Comparison of ENCODE assay signal across 22 cellular contexts in genomic region chr9:85041737-85042136, GRCh38.
DNase-seq lines count a peak whose midpoint lies in the region; ATAC-seq and TF ChIP-seq lines count a peak whose summit lies in the region.
"Had no signal": no experiment of that assay in that cellular context is flagged by ENCODE, and none has a peak within 500 bp of the region (broad histone marks: within the 10 kb centered on the region; RNA-seq: fewer than 3 reads in every experiment).

No MANE protein-coding gene starts in this region.

- H3K79me2 ChIP-seq in smooth muscle cell (ENCODE audit: low read depth): no peaks in the 10 kb centered on the region

- H3K9me3 ChIP-seq in smooth muscle cell (replicated peaks; ENCODE audit: low read depth) (no peaks in the 10 kb centered on the region), gastroesophageal sphincter (no peaks in the 10 kb centered on the region)
- H3K9me3 ChIP-seq: BE2C had no signal

- no peaks in the 10 kb centered on the region for H3K36me3 Mint-ChIP-seq in activated T-cell treated with anti-CD3 and anti-CD28 coated beads, Interleukin-2, amount 50 U/mL, for 24 hours (ENCODE audit: low read depth)
- H3K36me3 Mint-ChIP-seq: CD4-positive, CD25-positive, alpha-beta regulatory T cell had no signal

- H3F3A ChIP-seq in smooth muscle cell (ENCODE audit: low read depth): no peaks in the 10 kb centered on the region

- in situ Hi-C loops in SK-MEL-5 (cut with HindIII; ENCODE audit: low pct_unique_long_range_greater_than_20kb, low sequenced_read_pairs): no loop called here

- no peaks in the 10 kb centered on the region for H4K20me1 ChIP-seq in smooth muscle cell (ENCODE audit: low read depth)

- no peaks in the 10 kb centered on the region for H3K4me1 ChIP-seq in smooth muscle cell (ENCODE audit: low read depth)
- no peaks in the 10 kb centered on the region for H3K4me1 ChIP-seq in gastroesophageal sphincter
- H3K4me1 ChIP-seq: BE2C had no signal

- TF ChIP-seq CTCF in smooth muscle cell (IDR thresholded peaks at IDR 0.05; ENCODE audit: borderline replicate concordance, insufficient read depth, poor library complexity, severe bottlenecking) (no peak), gastroesophageal sphincter (IDR thresholded peaks at IDR 0.05) (no peak)

- WGBS in smooth muscle cell (ENCODE audit: low lambda C conversion rate): 95% methylated on average over 1 of the region's 1 CpG
- 50 to 100% methylated on average over 1 of the region's 1 CpG for WGBS in gastroesophageal sphincter (ENCODE audit: low coverage in 1 of 2), 2 donors

- H3K4me3 ChIP-seq in smooth muscle cell (no peak overlapping the region), gastroesophageal sphincter (no peak overlapping the region)
- H3K4me3 ChIP-seq: PC-9 had no signal

- TF ChIP-seq POLR2A in gastroesophageal sphincter (IDR thresholded peaks at IDR 0.05): no peak

- DNase-seq in NCI-H748 (lab: John Stamatoyannopoulos, UW; ENCODE audit: unreplicated experiment): peak; percentile 13
- no peak for DNase-seq in NCI-H748 treated with DMSO at 0.1 percent for 48 hours (lab: John Stamatoyannopoulos, UW)
- DNase-seq in SK-MEL-5 (ENCODE audit: low read depth, low spot score): peak; percentile 8
- peak in 14 of 49 donors; percentile 7 to 28 (median 14) for DNase-seq in substantia nigra (lab: John Stamatoyannopoulos, UW)
- DNase-seq in smooth muscle cell (lab: John Stamatoyannopoulos, UW; ENCODE audit: unreplicated experiment): no peak
- no peak for DNase-seq in activated T-cell treated with anti-CD3 and anti-CD28 coated beads, Interleukin-2, amount 50 U/mL, for 24 hours
- DNase-seq: BE2C; CD4-positive, CD25-positive, alpha-beta regulatory T cell; COR-L47; DMS153; GDM1; HFFc6; KG1; MV-4-11; NCI-H1417 treated with DMSO at 0.1 percent for 48 hours; NCI-H2081 treated with DMSO at 0.1 percent for 48 hours; NCI-H510A treated with DMSO at 0.1 percent for 48 hours; PC-9; SIG-M5 had no signal

- H3K27me3 Mint-ChIP-seq in activated T-cell treated with anti-CD3 and anti-CD28 coated beads, Interleukin-2, amount 50 U/mL, for 24 hours: peaks cover 6% of the 10 kb centered on the region
- H3K27me3 Mint-ChIP-seq: CD4-positive, CD25-positive, alpha-beta regulatory T cell had no signal

- H3K4me2 ChIP-seq in smooth muscle cell: no peak overlapping the region
- H3K4me2 ChIP-seq: PC-9 had no signal

- no peaks in the 10 kb centered on the region for H3K9me3 Mint-ChIP-seq in activated T-cell treated with anti-CD3 and anti-CD28 coated beads, Interleukin-2, amount 50 U/mL, for 24 hours

- H3K9ac ChIP-seq in smooth muscle cell (ENCODE audit: low read depth): no peak overlapping the region

- H3K27ac ChIP-seq in layer of hippocampus (ENCODE audit: low read depth, low read length): peak overlapping the region; percentile 96
- H3K27ac ChIP-seq in substantia nigra (ENCODE audit: low read depth, low read length, poor library complexity, severe bottlenecking): peak overlapping the region; percentile 99
- no peak overlapping the region for H3K27ac ChIP-seq in smooth muscle cell (ENCODE audit: low read depth)
- H3K27ac ChIP-seq in gastroesophageal sphincter: no peak overlapping the region
- H3K27ac ChIP-seq: PC-9, RWPE1 had no signal

- H3K27ac Mint-ChIP-seq in activated T-cell treated with anti-CD3 and anti-CD28 coated beads, Interleukin-2, amount 50 U/mL, for 24 hours: no peak overlapping the region
- H3K27ac Mint-ChIP-seq: CD4-positive, CD25-positive, alpha-beta regulatory T cell; HFFc6 had no signal

- H3K4me1 Mint-ChIP-seq in activated T-cell treated with anti-CD3 and anti-CD28 coated beads, Interleukin-2, amount 50 U/mL, for 24 hours (ENCODE audit: low read depth): no peaks in the 10 kb centered on the region
- H3K4me1 Mint-ChIP-seq: CD4-positive, CD25-positive, alpha-beta regulatory T cell had no signal

- H3K4me3 Mint-ChIP-seq in activated T-cell treated with anti-CD3 and anti-CD28 coated beads, Interleukin-2, amount 50 U/mL, for 24 hours: no peak overlapping the region
- H3K4me3 Mint-ChIP-seq: CD4-positive, CD25-positive, alpha-beta regulatory T cell; HFFc6 had no signal

- no peaks in the 10 kb centered on the region for H3K36me3 ChIP-seq in smooth muscle cell (ENCODE audit: low read depth)
- H3K36me3 ChIP-seq in gastroesophageal sphincter: no peaks in the 10 kb centered on the region
- H3K36me3 ChIP-seq: BE2C had no signal

- H2AFZ ChIP-seq in smooth muscle cell (ENCODE audit: low read depth): no peak overlapping the region
- H2AFZ ChIP-seq: PC-9 had no signal

- no peak for ATAC-seq in gastroesophageal sphincter

- H3K27me3 ChIP-seq in layer of hippocampus (ENCODE audit: control insufficient read depth, insufficient read depth, low read length) (no peaks in the 10 kb centered on the region), smooth muscle cell (ENCODE audit: low read depth) (peaks cover 9% of the 10 kb centered on the region), gastroesophageal sphincter (no peaks in the 10 kb centered on the region)
- H3K27me3 ChIP-seq: BE2C had no signal

- no peak for TF ChIP-seq EP300 in gastroesophageal sphincter (IDR thresholded peaks at IDR 0.05)

Comparison
In these comparisons a context has a peak if more than half of its experiments do, and no peak if none do; other contexts are left out.
1. DNase-seq: peak in NCI-H748 (single experiment) and SK-MEL-5 (single experiment); none in NCI-H748 treated with DMSO at 0.1 percent for 48 hours (single experiment), smooth muscle cell (single experiment) and activated T-cell treated with anti-CD3 and anti-CD28 coated beads, Interleukin-2, amount 50 U/mL, for 24 hours (single experiment).
2. H3K27ac ChIP-seq: peak in layer of hippocampus (single experiment) and substantia nigra (single experiment); none in smooth muscle cell (single experiment) and gastroesophageal sphincter (0 of 4).